ENCODE assay signal across 10 cellular contexts in genomic region chr10:89224697-89225443, GRCh38. TPM values are rescaled to one million over a fixed set of nuclear protein-coding genes. Genes with fewer than 3 reads are reported as not detected.
DNase-seq lines count a peak whose midpoint lies in the region; ATAC-seq and TF ChIP-seq lines count a peak whose summit lies in the region.
"Had no signal": no experiment of that assay in that cellular context is flagged by ENCODE, and none has a peak within 500 bp of the region (broad histone marks: within the 10 kb centered on the region; RNA-seq: fewer than 3 reads in every experiment).

No MANE protein-coding gene starts in this region.

- H3K9me3 Mint-ChIP-seq in GM23338, result peaks cover 17% of the 10 kb centered on the region
- H3K9me3 Mint-ChIP-seq: activated CD4-positive, alpha-beta memory T cell treated with anti-CD3 and anti-CD28 coated beads for 36 hours had no signal

- intact Hi-C loops in left ventricle myocardium inferior (cut with micrococcal nuclease) (no loop called here), posterior vena cava (cut with DNase I) (loop anchor here in 1 of 2 donors (10.0 kb wide), 1 partner anchor 390 kb away; no protein-coding TSS in a partner anchor)

- H3K4me1 ChIP-seq in GM23338 (ENCODE audit: insufficient read depth), result peaks cover 12% of the 10 kb centered on the region
- H3K4me1 ChIP-seq in left ventricle myocardium inferior, result peaks cover 15% of the 10 kb centered on the region

- H3K4me3 ChIP-seq in GM23338 (no peak overlapping the region), astrocyte of the cerebellum (ENCODE audit: low read depth, low read length) (no peak overlapping the region), left ventricle myocardium inferior (peak overlapping the region; percentile 51), retinal pigment epithelial cell (ENCODE audit: low read length) (peak overlapping the region; percentile 34)

- no peaks in the 10 kb centered on the region for H3K9me3 ChIP-seq in left ventricle myocardium inferior (replicated peaks)

- peaks cover 3% of the 10 kb centered on the region for H3K27me3 Mint-ChIP-seq in GM23338 (ENCODE audit: insufficient read depth, low read depth, poor library complexity)
- H3K27me3 Mint-ChIP-seq: activated CD4-positive, alpha-beta memory T cell treated with anti-CD3 and anti-CD28 coated beads for 36 hours had no signal

- DNase-seq in GM23338 (ENCODE audit: low spot score) (no peak), astrocyte of the cerebellum (ENCODE audit: low read depth) (no peak), left ventricle myocardium inferior (peak; percentile 37), retinal pigment epithelial cell (ENCODE audit: low read depth) (peak; percentile 17), posterior vena cava (ENCODE audit: low spot score) (no peak), NCI-H146 (lab: John Stamatoyannopoulos, UW) (no peak)
- DNase-seq: activated CD4-positive, alpha-beta memory T cell treated with anti-CD3 and anti-CD28 coated beads for 36 hours; stimulated activated CD8-positive, alpha-beta memory T cell treated with anti-CD3 and anti-CD28 coated beads, Interleukin-4, amount 100 ng/mL, for 48 hours had no signal

- H3F3A ChIP-seq in GM23338 (replicated peaks; ENCODE audit: low read depth), result no peaks in the 10 kb centered on the region

- no peak overlapping the region for H3K4me3 Mint-ChIP-seq in GM23338
- H3K4me3 Mint-ChIP-seq: activated CD4-positive, alpha-beta memory T cell treated with anti-CD3 and anti-CD28 coated beads for 36 hours had no signal

- no peaks in the 10 kb centered on the region for H4K20me1 ChIP-seq in GM23338 (replicated peaks; ENCODE audit: insufficient read depth)

- H2AFZ ChIP-seq in GM23338, result no peak overlapping the region

- H3K27me3 ChIP-seq in GM23338 (ENCODE audit: insufficient read depth) (no peaks in the 10 kb centered on the region), left ventricle myocardium inferior (ENCODE audit: low read depth) (no peaks in the 10 kb centered on the region)

- in situ Hi-C loops in astrocyte of the cerebellum (cut with HindIII; ENCODE audit: low sequenced_read_pairs), result no loop called here

- H3K4me2 ChIP-seq in GM23338, result no peak overlapping the region

- H3K4me1 Mint-ChIP-seq in GM23338, result peaks cover 31% of the 10 kb centered on the region

- no peak for TF ChIP-seq POLR2A in GM18505 (IDR thresholded peaks at IDR 0.05; ENCODE audit: borderline replicate concordance, extremely low read depth, insufficient read depth, insufficient read length)

- H3K27ac Mint-ChIP-seq in GM23338, result peak overlapping the region; percentile 48; the same call in 1 of the 2 replicates
- H3K27ac Mint-ChIP-seq: activated CD4-positive, alpha-beta memory T cell treated with anti-CD3 and anti-CD28 coated beads for 36 hours had no signal

- H3K27ac ChIP-seq in GM23338 (ENCODE audit: low read depth) (no peak overlapping the region), left ventricle myocardium inferior (replicated peaks) (peak overlapping the region; percentile 82)

- H3K36me3 ChIP-seq in GM23338 (ENCODE audit: insufficient read depth) (peaks cover 25% of the 10 kb centered on the region), left ventricle myocardium inferior (peaks cover 22% of the 10 kb centered on the region)

- TF ChIP-seq CTCF in GM23338 (conservative IDR thresholded peaks at IDR 0.05; ENCODE audit: low read depth in 2 of 2) (peak; percentile 27 to 41; a peak in 3 of 4 replicates), astrocyte of the cerebellum (IDR thresholded peaks at IDR 0.05; ENCODE audit: low read depth, low read length, missing control alignments) (peak; percentile 12), left ventricle myocardium inferior (IDR thresholded peaks at IDR 0.05; ENCODE audit: borderline replicate concordance) (peak; percentile 63), retinal pigment epithelial cell (conservative IDR thresholded peaks at IDR 0.05; ENCODE audit: low read depth, low read length) (peak; percentile 61)

- H3K36me3 Mint-ChIP-seq in GM23338 (ENCODE audit: low read depth), result peaks cover 33% of the 10 kb centered on the region

- ATAC-seq in GM23338, result no peak; the same call in 2 of the 3 replicates
- ATAC-seq in GM18505 (IDR thresholded peaks at IDR 0.05; ENCODE audit: unreplicated experiment), result no peak
- no peak for ATAC-seq in GM19455 (IDR thresholded peaks at IDR 0.05; ENCODE audit: unreplicated experiment)

- no peaks in the 10 kb centered on the region for H3K79me2 ChIP-seq in GM23338 (replicated peaks; ENCODE audit: insufficient read depth)

- H3K9me2 ChIP-seq in GM23338 (ENCODE audit: insufficient read depth), result no peaks in the 10 kb centered on the region

TF ChIP-seq in GM23338, 12 proteins besides CTCF, POLR2A, EP300 and RAD21:
- TF ChIP-seq EZH2phosphoT487 (IDR thresholded peaks at IDR 0.05; ENCODE audit: unreplicated experiment) (no peak), CREB1 (CRISPR knock-in tag; IDR thresholded peaks at IDR 0.05; ENCODE audit: low read depth) (no peak), EZH2 (IDR thresholded peaks at IDR 0.05; ENCODE audit: low read depth, unreplicated experiment) (no peak), JUNB (IDR thresholded peaks at IDR 0.05; ENCODE audit: unreplicated experiment) (no peak), POLR2AphosphoS5 (IDR thresholded peaks at IDR 0.05; ENCODE audit: low read depth) (no peak), ZNF331 (CRISPR knock-in tag; IDR thresholded peaks at IDR 0.05; ENCODE audit: low read depth) (no peak), ZNF114 (CRISPR knock-in tag; IDR thresholded peaks at IDR 0.05) (no peak)
- TF ChIP-seq, protein P1, sequence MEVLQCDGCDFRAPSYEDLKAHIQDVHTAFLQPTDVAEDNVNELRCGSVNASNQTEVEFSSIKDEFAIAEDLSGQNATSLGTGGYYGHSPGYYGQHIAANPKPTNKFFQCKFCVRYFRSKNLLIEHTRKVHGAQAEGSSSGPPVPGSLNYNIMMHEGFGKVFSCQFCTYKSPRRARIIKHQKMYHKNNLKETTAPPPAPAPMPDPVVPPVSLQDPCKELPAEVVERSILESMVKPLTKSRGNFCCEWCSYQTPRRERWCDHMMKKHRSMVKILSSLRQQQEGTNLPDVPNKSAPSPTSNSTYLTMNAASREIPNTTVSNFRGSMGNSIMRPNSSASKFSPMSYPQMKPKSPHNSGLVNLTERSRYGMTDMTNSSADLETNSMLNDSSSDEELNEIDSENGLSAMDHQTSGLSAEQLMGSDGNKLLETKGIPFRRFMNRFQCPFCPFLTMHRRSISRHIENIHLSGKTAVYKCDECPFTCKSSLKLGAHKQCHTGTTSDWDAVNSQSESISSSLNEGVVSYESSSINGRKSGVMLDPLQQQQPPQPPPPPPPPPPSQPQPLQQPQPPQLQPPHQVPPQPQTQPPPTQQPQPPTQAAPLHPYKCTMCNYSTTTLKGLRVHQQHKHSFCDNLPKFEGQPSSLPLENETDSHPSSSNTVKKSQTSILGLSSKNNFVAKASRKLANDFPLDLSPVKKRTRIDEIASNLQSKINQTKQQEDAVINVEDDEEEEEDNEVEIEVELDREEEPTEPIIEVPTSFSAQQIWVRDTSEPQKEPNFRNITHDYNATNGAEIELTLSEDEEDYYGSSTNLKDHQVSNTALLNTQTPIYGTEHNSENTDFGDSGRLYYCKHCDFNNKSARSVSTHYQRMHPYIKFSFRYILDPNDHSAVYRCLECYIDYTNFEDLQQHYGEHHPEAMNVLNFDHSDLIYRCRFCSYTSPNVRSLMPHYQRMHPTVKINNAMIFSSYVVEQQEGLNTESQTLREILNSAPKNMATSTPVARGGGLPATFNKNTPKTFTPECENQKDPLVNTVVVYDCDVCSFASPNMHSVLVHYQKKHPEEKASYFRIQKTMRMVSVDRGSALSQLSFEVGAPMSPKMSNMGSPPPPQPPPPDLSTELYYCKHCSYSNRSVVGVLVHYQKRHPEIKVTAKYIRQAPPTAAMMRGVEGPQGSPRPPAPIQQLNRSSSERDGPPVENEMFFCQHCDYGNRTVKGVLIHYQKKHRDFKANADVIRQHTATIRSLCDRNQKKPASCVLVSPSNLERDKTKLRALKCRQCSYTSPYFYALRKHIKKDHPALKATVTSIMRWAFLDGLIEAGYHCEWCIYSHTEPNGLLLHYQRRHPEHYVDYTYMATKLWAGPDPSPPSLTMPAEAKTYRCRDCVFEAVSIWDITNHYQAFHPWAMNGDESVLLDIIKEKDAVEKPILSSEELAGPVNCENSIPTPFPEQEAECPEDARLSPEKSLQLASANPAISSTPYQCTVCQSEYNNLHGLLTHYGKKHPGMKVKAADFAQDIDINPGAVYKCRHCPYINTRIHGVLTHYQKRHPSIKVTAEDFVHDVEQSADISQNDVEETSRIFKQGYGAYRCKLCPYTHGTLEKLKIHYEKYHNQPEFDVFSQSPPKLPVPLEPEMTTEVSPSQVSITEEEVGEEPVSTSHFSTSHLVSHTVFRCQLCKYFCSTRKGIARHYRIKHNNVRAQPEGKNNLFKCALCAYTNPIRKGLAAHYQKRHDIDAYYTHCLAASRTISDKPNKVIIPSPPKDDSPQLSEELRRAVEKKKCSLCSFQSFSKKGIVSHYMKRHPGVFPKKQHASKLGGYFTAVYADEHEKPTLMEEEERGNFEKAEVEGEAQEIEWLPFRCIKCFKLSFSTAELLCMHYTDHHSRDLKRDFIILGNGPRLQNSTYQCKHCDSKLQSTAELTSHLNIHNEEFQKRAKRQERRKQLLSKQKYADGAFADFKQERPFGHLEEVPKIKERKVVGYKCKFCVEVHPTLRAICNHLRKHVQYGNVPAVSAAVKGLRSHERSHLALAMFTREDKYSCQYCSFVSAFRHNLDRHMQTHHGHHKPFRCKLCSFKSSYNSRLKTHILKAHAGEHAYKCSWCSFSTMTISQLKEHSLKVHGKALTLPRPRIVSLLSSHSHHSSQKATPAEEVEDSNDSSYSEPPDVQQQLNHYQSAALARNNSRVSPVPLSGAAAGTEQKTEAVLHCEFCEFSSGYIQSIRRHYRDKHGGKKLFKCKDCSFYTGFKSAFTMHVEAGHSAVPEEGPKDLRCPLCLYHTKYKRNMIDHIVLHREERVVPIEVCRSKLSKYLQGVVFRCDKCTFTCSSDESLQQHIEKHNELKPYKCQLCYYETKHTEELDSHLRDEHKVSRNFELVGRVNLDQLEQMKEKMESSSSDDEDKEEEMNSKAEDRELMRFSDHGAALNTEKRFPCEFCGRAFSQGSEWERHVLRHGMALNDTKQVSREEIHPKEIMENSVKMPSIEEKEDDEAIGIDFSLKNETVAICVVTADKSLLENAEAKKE (CRISPR knock-in tag; IDR thresholded peaks at IDR 0.05), result no peak

RNA-seq across cellular contexts. Expression of gene CH25H, which starts 17.8 kb away (rescaled TPM):
- total RNA-seq in GM23338 (2014; rRNA removed; shearing (Covaris generic)), result 0.47 and 1.3 TPM in 2 replicates
- 1.7 and 1.8 TPM in 2 replicates for polyA plus RNA-seq in GM23338 (2016; fragmentation: Nextera tagmentation; extraction: Ambion mirVana)
- total RNA-seq in left ventricle myocardium inferior (0.30 TPM), posterior vena cava (1 to 10 TPM in 1 of 2 donors, under 1 TPM in 1; 0.93 to 2.3 TPM)

RNA-seq across cellular contexts. Expression of gene LIPA, which starts 26.7 kb away (rescaled TPM):
- 71.4 and 86.3 TPM in 2 replicates for total RNA-seq in GM23338 (2014; rRNA removed; shearing (Covaris generic))
- polyA plus RNA-seq in GM23338 (2016; fragmentation: Nextera tagmentation; extraction: Ambion mirVana), result 36.5 and 37.8 TPM in 2 replicates
- 12.8 TPM for total RNA-seq in left ventricle myocardium inferior
- total RNA-seq in posterior vena cava, result 10 to 100 TPM; 52.4 to 71.1 TPM

Comparison
In these comparisons a context has a peak if more than half of its experiments do, and no peak if none do; other contexts are left out.
1. DNase-seq: peak in left ventricle myocardium inferior (single experiment) and retinal pigment epithelial cell (single experiment); none in GM23338 (single experiment), astrocyte of the cerebellum (single experiment), posterior vena cava (single experiment) and NCI-H146 (single experiment).
2. H3K4me3 ChIP-seq: peak in left ventricle myocardium inferior (single experiment) and retinal pigment epithelial cell (single experiment); none in GM23338 (single experiment) and astrocyte of the cerebellum (single experiment).
3. CTCF ChIP-seq: peak in every context shown above with its lines; median percentile 63 in left ventricle myocardium inferior; 61 in retinal pigment epithelial cell; 34 in GM23338; 12 in astrocyte of the cerebellum.